ENCODE assay signal across 8 cellular contexts in the genomic region with DNA sequence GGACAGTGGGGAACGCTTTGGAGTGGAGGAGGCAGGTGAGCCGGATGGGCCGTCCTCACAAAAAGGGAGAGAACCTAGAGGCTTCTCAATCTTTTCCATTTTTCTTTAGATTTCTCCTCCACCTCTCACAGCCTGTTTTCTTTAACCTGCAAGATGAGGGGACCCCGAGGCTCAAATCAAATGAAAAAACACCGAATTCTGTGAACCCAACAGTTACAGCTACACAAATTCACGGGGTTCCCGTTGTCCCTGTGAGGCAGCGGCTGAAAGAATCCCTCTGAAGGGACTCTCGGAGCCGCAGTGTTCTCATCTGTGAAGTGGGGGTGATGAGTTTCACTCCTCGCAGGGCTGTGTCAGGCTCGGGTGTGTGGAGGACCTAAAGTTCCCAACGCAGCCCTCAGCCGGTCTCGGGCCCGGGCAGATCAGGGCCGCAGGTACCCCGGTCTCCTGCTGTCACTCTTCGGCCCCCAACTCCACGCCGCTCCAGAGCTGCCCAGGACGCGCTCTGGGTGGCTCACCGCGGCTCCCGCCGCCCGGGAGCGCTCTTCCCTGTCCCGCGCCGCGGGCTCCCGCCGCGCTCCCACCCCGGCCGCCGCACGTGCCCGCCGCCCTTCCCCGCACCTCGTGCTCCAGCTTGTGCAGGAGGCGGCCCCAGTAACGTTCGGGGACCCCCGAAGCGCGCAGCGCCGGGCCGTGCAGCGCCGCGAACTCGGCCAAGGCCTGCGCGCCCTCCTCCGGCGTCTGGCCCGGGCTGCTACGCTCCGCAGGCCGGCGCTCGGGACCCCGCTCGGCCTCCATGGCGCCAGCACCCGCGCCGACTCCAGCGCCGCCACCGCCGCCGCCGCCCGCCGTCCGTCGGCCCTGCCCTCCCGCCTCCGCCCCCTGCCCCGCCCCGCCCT. TPM values are rescaled to one million over a fixed set of nuclear protein-coding genes. Genes with fewer than 3 reads are reported as not detected.
DNase-seq lines count a peak whose midpoint lies in the region; ATAC-seq and TF ChIP-seq lines count a peak whose summit lies in the region.

A gene (minus strand): TSS at position 863 of the 899 bp plus-strand sequence. CDS start 65 bp downstream, at position 798.

- TF ChIP-seq CTCF in coronary artery (IDR thresholded peaks at IDR 0.05) (no peak), left lung (IDR thresholded peaks at IDR 0.05) (no peak)

- no peaks in the 10 kb centered on the region for H3K9me3 ChIP-seq in left lung

- DNase-seq in D341Med (ENCODE audit: low spot score) (peak; percentile 91), LoVo (ENCODE audit: low spot score) (peak; percentile 64), coronary artery (ENCODE audit: low spot score) (no peak), left lung (peak; percentile 56 to 92)
- peak; percentile 20 to 25 for DNase-seq in activated CD4-positive, alpha-beta T cell treated with anti-CD3 and anti-CD28 coated beads for 24 hours (ENCODE audit: low read depth in 2 of 2)
- DNase-seq in stimulated activated CD4-positive, alpha-beta T cell treated with anti-CD3 and anti-CD28 coated beads, Interleukin-1b, Interleukin-23, amount 100 ng/mL, for 4 hours (ENCODE audit: low read depth in 2 of 2), result peak; percentile 43 to 61

- H3K27ac ChIP-seq in coronary artery (peak within 1 kb of the TSS; percentile 82 to 95), left lung (peak within 1 kb of the TSS; percentile 89 to 97)

- peak within 1 kb of the TSS; percentile 84 for H3K4me3 ChIP-seq in coronary artery
- peak within 1 kb of the TSS; percentile 59 to 73 for H3K4me3 ChIP-seq in left lung

- ATAC-seq in GM21423 (IDR thresholded peaks at IDR 0.05; ENCODE audit: unreplicated experiment) (peak; percentile 51), left lung (peak; percentile 31), HG02884 (IDR thresholded peaks at IDR 0.05; ENCODE audit: unreplicated experiment) (no peak)

- H3K4me1 ChIP-seq in left lung, result peaks cover 10 to 33% of the 10 kb centered on the region in 2 donors

- intact Hi-C loops in left lung (cut with DNase I), result no loop called here

- peaks cover 0 to 10% of the 10 kb centered on the region in 2 donors for H3K36me3 ChIP-seq in left lung

- no peaks in the 10 kb centered on the region for H3K27me3 ChIP-seq in left lung

RNA-seq across cellular contexts. Expression of the gene that starts here (rescaled TPM):
- 10 to 100 TPM; 26.4 to 42.1 TPM for total RNA-seq in left lung
